1 cellular context compared by ENCODE assay signal in genomic region chr10:32958085-32958991, GRCh38.
TF ChIP-seq lines count a peak whose summit lies in the region.

TSS of gene ITGB1 (minus strand) at chr10:32958230. CDS start at chr10:32935558, 22,672 bp downstream.

TF ChIP-seq in HEK293, 187 proteins besides CTCF, POLR2A, EP300 and RAD21 (continued from another document and continues in another):
- TF ChIP-seq ZSCAN4 (tag by site-specific recombination; IDR thresholded peaks at IDR 0.05) (no peak), ZNF624 (tag by site-specific recombination; IDR thresholded peaks at IDR 0.05) (no peak), BCL11B (tag by site-specific recombination; IDR thresholded peaks at IDR 0.05; ENCODE audit: low read depth) (peak; percentile 37; the same call in 1 of the 2 replicates), ZNF792 (tag by site-specific recombination; IDR thresholded peaks at IDR 0.05) (no peak), ZNF830 (tag by site-specific recombination; IDR thresholded peaks at IDR 0.05; ENCODE audit: low read depth) (no peak), ZNF76 (tag by site-specific recombination; IDR thresholded peaks at IDR 0.05; ENCODE audit: borderline replicate concordance, low read depth) (peak; percentile 63; the same call in 1 of the 2 replicates), ZNF140 (tag by site-specific recombination; IDR thresholded peaks at IDR 0.05) (no peak), KLF9 (tag by site-specific recombination; IDR thresholded peaks at IDR 0.05; ENCODE audit: low read depth) (peak; percentile 76), ZNF600 (tag by site-specific recombination; IDR thresholded peaks at IDR 0.05) (peak; percentile 53; the same call in 1 of the 2 replicates), KLF10 (tag by site-specific recombination; IDR thresholded peaks at IDR 0.05) (peak; percentile 89), ZNF488 (tag by site-specific recombination; IDR thresholded peaks at IDR 0.05) (no peak), ZNF223 (tag by site-specific recombination; IDR thresholded peaks at IDR 0.05) (no peak), ZNF302 (tag by site-specific recombination; IDR thresholded peaks at IDR 0.05; ENCODE audit: low read depth) (no peak), ZNF843 (tag by site-specific recombination; IDR thresholded peaks at IDR 0.05) (0 out of 2 replicates have a peak, but pooled peaks have one; percentile 70), ZNF530 (tag by site-specific recombination; IDR thresholded peaks at IDR 0.05; ENCODE audit: low read depth) (no peak), SP3 (tag by site-specific recombination; IDR thresholded peaks at IDR 0.05) (peak; percentile 83), ZNF48 (tag by site-specific recombination; IDR thresholded peaks at IDR 0.05) (no peak), ZNF621 (tag by site-specific recombination; IDR thresholded peaks at IDR 0.05) (no peak), ZBTB17 (tag by site-specific recombination; IDR thresholded peaks at IDR 0.05) (peak; percentile 65), ZNF24 (tag by site-specific recombination; IDR thresholded peaks at IDR 0.05) (peak; percentile 72; the same call in 1 of the 2 replicates), ZNF529 (tag by site-specific recombination; IDR thresholded peaks at IDR 0.05; ENCODE audit: insufficient replicate concordance) (no peak), SP2 (tag by site-specific recombination; IDR thresholded peaks at IDR 0.05) (peak; percentile 92), ZNF175 (tag by site-specific recombination; IDR thresholded peaks at IDR 0.05) (no peak), ZBTB48 (tag by site-specific recombination; IDR thresholded peaks at IDR 0.05) (peak; percentile 49; the same call in 1 of the 2 replicates), ZNF704 (tag by site-specific recombination; IDR thresholded peaks at IDR 0.05) (no peak), ZNF221 (tag by site-specific recombination; IDR thresholded peaks at IDR 0.05; ENCODE audit: borderline replicate concordance) (no peak), ZNF837 (tag by site-specific recombination; IDR thresholded peaks at IDR 0.05) (no peak), ZFP37 (tag by site-specific recombination; IDR thresholded peaks at IDR 0.05) (peak; percentile 79), ZNF280C (tag by site-specific recombination; IDR thresholded peaks at IDR 0.05) (no peak), ZNF202 (tag by site-specific recombination; IDR thresholded peaks at IDR 0.05; ENCODE audit: borderline replicate concordance) (no peak), GLIS2 (tag by site-specific recombination; IDR thresholded peaks at IDR 0.05) (peak; percentile 99), ZNF324 (tag by site-specific recombination; IDR thresholded peaks at IDR 0.05) (peak; percentile 91)
- TF ChIP-seq, protein P1, sequence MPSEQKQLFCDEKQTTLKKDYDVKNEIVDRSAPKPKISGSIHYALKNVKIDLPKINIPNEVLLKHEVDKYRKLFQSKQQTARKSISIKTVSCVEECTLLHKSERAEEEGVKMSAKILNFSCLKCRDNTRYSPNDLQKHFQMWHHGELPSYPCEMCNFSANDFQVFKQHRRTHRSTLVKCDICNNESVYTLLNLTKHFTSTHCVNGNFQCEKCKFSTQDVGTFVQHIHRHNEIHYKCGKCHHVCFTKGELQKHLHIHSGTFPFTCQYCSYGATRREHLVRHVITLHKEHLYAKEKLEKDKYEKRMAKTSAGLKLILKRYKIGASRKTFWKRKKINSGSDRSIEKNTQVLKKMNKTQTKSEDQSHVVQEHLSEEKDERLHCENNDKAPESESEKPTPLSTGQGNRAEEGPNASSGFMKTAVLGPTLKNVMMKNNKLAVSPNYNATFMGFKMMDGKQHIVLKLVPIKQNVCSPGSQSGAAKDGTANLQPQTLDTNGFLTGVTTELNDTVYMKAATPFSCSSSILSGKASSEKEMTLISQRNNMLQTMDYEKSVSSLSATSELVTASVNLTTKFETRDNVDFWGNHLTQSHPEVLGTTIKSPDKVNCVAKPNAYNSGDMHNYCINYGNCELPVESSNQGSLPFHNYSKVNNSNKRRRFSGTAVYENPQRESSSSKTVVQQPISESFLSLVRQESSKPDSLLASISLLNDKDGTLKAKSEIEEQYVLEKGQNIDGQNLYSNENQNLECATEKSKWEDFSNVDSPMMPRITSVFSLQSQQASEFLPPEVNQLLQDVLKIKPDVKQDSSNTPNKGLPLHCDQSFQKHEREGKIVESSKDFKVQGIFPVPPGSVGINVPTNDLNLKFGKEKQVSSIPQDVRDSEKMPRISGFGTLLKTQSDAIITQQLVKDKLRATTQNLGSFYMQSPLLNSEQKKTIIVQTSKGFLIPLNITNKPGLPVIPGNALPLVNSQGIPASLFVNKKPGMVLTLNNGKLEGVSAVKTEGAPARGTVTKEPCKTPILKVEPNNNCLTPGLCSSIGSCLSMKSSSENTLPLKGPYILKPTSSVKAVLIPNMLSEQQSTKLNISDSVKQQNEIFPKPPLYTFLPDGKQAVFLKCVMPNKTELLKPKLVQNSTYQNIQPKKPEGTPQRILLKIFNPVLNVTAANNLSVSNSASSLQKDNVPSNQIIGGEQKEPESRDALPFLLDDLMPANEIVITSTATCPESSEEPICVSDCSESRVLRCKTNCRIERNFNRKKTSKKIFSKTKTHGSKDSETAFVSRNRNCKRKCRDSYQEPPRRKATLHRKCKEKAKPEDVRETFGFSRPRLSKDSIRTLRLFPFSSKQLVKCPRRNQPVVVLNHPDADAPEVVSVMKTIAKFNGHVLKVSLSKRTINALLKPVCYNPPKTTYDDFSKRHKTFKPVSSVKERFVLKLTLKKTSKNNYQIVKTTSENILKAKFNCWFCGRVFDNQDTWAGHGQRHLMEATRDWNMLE (tag by site-specific recombination; conservative IDR thresholded peaks at IDR 0.05; ENCODE audit: low read depth), result no peak
- TF ChIP-seq, protein P2, sequence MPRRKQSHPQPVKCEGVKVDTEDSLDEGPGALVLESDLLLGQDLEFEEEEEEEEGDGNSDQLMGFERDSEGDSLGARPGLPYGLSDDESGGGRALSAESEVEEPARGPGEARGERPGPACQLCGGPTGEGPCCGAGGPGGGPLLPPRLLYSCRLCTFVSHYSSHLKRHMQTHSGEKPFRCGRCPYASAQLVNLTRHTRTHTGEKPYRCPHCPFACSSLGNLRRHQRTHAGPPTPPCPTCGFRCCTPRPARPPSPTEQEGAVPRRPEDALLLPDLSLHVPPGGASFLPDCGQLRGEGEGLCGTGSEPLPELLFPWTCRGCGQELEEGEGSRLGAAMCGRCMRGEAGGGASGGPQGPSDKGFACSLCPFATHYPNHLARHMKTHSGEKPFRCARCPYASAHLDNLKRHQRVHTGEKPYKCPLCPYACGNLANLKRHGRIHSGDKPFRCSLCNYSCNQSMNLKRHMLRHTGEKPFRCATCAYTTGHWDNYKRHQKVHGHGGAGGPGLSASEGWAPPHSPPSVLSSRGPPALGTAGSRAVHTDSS (tag by site-specific recombination; IDR thresholded peaks at IDR 0.05), result no peak
- TF ChIP-seq, protein P3, sequence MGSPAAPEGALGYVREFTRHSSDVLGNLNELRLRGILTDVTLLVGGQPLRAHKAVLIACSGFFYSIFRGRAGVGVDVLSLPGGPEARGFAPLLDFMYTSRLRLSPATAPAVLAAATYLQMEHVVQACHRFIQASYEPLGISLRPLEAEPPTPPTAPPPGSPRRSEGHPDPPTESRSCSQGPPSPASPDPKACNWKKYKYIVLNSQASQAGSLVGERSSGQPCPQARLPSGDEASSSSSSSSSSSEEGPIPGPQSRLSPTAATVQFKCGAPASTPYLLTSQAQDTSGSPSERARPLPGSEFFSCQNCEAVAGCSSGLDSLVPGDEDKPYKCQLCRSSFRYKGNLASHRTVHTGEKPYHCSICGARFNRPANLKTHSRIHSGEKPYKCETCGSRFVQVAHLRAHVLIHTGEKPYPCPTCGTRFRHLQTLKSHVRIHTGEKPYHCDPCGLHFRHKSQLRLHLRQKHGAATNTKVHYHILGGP (tag by site-specific recombination; IDR thresholded peaks at IDR 0.05), result no peak
- TF ChIP-seq, protein P4, sequence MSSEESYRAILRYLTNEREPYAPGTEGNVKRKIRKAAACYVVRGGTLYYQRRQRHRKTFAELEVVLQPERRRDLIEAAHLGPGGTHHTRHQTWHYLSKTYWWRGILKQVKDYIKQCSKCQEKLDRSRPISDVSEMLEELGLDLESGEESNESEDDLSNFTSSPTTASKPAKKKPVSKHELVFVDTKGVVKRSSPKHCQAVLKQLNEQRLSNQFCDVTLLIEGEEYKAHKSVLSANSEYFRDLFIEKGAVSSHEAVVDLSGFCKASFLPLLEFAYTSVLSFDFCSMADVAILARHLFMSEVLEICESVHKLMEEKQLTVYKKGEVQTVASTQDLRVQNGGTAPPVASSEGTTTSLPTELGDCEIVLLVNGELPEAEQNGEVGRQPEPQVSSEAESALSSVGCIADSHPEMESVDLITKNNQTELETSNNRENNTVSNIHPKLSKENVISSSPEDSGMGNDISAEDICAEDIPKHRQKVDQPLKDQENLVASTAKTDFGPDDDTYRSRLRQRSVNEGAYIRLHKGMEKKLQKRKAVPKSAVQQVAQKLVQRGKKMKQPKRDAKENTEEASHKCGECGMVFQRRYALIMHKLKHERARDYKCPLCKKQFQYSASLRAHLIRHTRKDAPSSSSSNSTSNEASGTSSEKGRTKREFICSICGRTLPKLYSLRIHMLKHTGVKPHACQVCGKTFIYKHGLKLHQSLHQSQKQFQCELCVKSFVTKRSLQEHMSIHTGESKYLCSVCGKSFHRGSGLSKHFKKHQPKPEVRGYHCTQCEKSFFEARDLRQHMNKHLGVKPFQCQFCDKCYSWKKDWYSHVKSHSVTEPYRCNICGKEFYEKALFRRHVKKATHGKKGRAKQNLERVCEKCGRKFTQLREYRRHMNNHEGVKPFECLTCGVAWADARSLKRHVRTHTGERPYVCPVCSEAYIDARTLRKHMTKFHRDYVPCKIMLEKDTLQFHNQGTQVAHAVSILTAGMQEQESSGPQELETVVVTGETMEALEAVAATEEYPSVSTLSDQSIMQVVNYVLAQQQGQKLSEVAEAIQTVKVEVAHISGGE (tag by site-specific recombination; conservative IDR thresholded peaks at IDR 0.05; ENCODE audit: low read depth), result peak; percentile 96
- TF ChIP-seq, protein P5, sequence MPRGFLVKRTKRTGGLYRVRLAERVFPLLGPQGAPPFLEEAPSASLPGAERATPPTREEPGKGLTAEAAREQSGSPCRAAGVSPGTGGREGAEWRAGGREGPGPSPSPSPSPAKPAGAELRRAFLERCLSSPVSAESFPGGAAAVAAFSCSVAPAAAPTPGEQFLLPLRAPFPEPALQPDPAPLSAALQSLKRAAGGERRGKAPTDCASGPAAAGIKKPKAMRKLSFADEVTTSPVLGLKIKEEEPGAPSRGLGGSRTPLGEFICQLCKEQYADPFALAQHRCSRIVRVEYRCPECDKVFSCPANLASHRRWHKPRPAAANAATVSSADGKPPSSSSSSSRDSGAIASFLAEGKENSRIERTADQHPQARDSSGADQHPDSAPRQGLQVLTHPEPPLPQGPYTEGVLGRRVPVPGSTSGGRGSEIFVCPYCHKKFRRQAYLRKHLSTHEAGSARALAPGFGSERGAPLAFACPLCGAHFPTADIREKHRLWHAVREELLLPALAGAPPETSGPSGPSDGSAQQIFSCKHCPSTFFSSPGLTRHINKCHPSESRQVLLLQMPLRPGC (tag by site-specific recombination; IDR thresholded peaks at IDR 0.05), result peak; percentile 78; the same call in 1 of the 2 replicates
- TF ChIP-seq, protein P6, sequence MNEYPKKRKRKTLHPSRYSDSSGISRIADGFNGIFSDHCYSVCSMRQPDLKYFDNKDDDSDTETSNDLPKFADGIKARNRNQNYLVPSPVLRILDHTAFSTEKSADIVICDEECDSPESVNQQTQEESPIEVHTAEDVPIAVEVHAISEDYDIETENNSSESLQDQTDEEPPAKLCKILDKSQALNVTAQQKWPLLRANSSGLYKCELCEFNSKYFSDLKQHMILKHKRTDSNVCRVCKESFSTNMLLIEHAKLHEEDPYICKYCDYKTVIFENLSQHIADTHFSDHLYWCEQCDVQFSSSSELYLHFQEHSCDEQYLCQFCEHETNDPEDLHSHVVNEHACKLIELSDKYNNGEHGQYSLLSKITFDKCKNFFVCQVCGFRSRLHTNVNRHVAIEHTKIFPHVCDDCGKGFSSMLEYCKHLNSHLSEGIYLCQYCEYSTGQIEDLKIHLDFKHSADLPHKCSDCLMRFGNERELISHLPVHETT (tag by site-specific recombination; IDR thresholded peaks at IDR 0.05), result no peak
